ENCODE assay signal across 33 cellular contexts in the genomic region with DNA sequence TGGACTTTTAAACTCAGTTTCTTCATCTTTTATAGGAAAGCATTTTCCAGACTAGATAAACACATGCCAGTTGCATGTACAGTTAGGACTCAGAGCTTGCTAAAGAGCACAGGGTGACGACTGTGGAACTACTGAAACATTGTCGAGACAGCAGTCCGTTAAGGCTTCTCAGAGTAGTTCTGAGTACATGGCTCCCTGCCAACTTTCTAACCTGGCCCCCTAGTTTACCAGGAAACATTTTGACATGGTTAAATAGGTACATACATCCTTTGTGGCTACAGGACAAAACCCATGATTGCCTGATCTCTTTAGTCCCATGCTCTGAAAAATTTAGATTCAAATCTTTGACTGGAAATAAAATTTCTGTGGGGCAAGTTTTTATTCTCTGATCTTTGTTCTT.
"Had no signal": no experiment of that assay in that cellular context is flagged by ENCODE, and none has a peak within 500 bp of the region (broad histone marks: within the 10 kb centered on the region; RNA-seq: fewer than 3 reads in every experiment).

No MANE protein-coding gene starts in this region.

- H3K27me3 Mint-ChIP-seq: activated CD4-positive, alpha-beta memory T cell treated with anti-CD3 and anti-CD28 coated beads, Interleukin-2, amount 10 ng/mL, durations not matched to agents 7 days and 5 days; central memory CD8-positive, alpha-beta T cell had no signal

- H3K36me3 ChIP-seq: ascending aorta, cardiac muscle cell, SJCRH30, WERI-Rb-1 had no signal

- DNase-seq: activated CD4-positive, alpha-beta memory T cell treated with anti-CD3 and anti-CD28 coated beads, Interleukin-2, amount 10 ng/mL, durations not matched to agents 7 days and 5 days; activated CD4-positive, alpha-beta T cell treated with anti-CD3 and anti-CD28 coated beads for 1 hour; activated CD4-positive, alpha-beta T cell treated with anti-CD3 and anti-CD28 coated beads for 48 hours; activated CD4-positive, CD25-positive, alpha-beta regulatory T cell; activated gamma-delta T cell; activated naive CD4-positive, alpha-beta T cell treated with Interleukin-2 at 50 U/mL for 16 hours; activated naive CD8-positive, alpha-beta T cell treated with anti-CD3 and anti-CD28 coated beads, Interleukin-2, amount 10 ng/mL, durations not matched to agents 7 days and 5 days; activated T-cell treated with anti-CD3 and anti-CD28 coated beads, Interleukin-2, amount 50 U/mL, for 1 hour; activated T-cell treated with anti-CD3 and anti-CD28 coated beads, Interleukin-2, amount 50 U/mL, for 72 hours; amygdala; Karpas-422; MM.1S; MV-4-11; NCI-H1092 treated with DMSO at 0.1 percent for 48 hours; NCI-H1417; NCI-H146; NCI-H187; NCI-H2029 treated with DMSO at 0.1 percent for 48 hours; NCI-H2107; NCI-H226; NCI-H446 treated with DMSO at 0.1 percent for 48 hours; NCI-H524; SHP77; SJCRH30; T1000; WERI-Rb-1 had no signal

- H3K27ac ChIP-seq: ascending aorta, cardiac muscle cell, SJCRH30, SK-N-MC, WERI-Rb-1 had no signal

- H3K27ac Mint-ChIP-seq: activated CD4-positive, alpha-beta memory T cell treated with anti-CD3 and anti-CD28 coated beads, Interleukin-2, amount 10 ng/mL, durations not matched to agents 7 days and 5 days; activated naive CD4-positive, alpha-beta T cell treated with anti-CD3 and anti-CD28 coated beads, Interleukin-2, amount 50 U/mL, for 24 hours; activated naive CD8-positive, alpha-beta T cell treated with anti-CD3 and anti-CD28 coated beads, Interleukin-2, amount 10 ng/mL, durations not matched to agents 7 days and 5 days; activated T-cell treated with anti-CD3 and anti-CD28 coated beads, Interleukin-2, amount 50 U/mL, for 72 hours; activated T-helper 2 cell treated with anti-CD3 and anti-CD28 coated beads, Interferon-gamma antibody, Interleukin-2, Interleukin-4, amounts not matched to agents 10 μg/mL and 5 μg/mL and 100 μg/mL, durations not matched to agents 14 hours and 24 hours and 36 hours had no signal

- H3K4me3 Mint-ChIP-seq: activated CD4-positive, alpha-beta memory T cell treated with anti-CD3 and anti-CD28 coated beads, Interleukin-2, amount 10 ng/mL, durations not matched to agents 7 days and 5 days; activated naive CD4-positive, alpha-beta T cell treated with anti-CD3 and anti-CD28 coated beads, Interleukin-2, amount 50 U/mL, for 24 hours; activated naive CD8-positive, alpha-beta T cell treated with anti-CD3 and anti-CD28 coated beads, Interleukin-2, amount 10 ng/mL, durations not matched to agents 7 days and 5 days; activated T-cell treated with anti-CD3 and anti-CD28 coated beads, Interleukin-2, amount 50 U/mL, for 72 hours; central memory CD8-positive, alpha-beta T cell had no signal

- ATAC-seq: activated T-cell treated with anti-CD3 and anti-CD28 coated beads, Interleukin-2, amount 50 U/mL, for 72 hours; Panc1 had no signal

- H3K36me3 Mint-ChIP-seq: activated naive CD4-positive, alpha-beta T cell treated with anti-CD3 and anti-CD28 coated beads, Interleukin-2, amount 50 U/mL, for 24 hours; activated naive CD8-positive, alpha-beta T cell treated with anti-CD3 and anti-CD28 coated beads, Interleukin-2, amount 10 ng/mL, durations not matched to agents 7 days and 5 days had no signal

- H3K4me1 ChIP-seq: ascending aorta, SJCRH30 had no signal

- H3K4me1 Mint-ChIP-seq: activated CD4-positive, alpha-beta memory T cell treated with anti-CD3 and anti-CD28 coated beads, Interleukin-2, amount 10 ng/mL, durations not matched to agents 7 days and 5 days; activated naive CD8-positive, alpha-beta T cell treated with anti-CD3 and anti-CD28 coated beads, Interleukin-2, amount 10 ng/mL, durations not matched to agents 7 days and 5 days; central memory CD8-positive, alpha-beta T cell had no signal

- H3K9me3 ChIP-seq: ascending aorta, SJCRH30 had no signal

- H3K9me3 Mint-ChIP-seq: activated CD4-positive, alpha-beta memory T cell treated with anti-CD3 and anti-CD28 coated beads, Interleukin-2, amount 10 ng/mL, durations not matched to agents 7 days and 5 days; activated naive CD4-positive, alpha-beta T cell treated with anti-CD3 and anti-CD28 coated beads, Interleukin-2, amount 50 U/mL, for 24 hours; activated naive CD8-positive, alpha-beta T cell treated with anti-CD3 and anti-CD28 coated beads, Interleukin-2, amount 10 ng/mL, durations not matched to agents 7 days and 5 days; activated T-cell treated with anti-CD3 and anti-CD28 coated beads, Interleukin-2, amount 50 U/mL, for 72 hours; activated T-helper 2 cell treated with anti-CD3 and anti-CD28 coated beads, Interferon-gamma antibody, Interleukin-2, Interleukin-4, amounts not matched to agents 10 μg/mL and 5 μg/mL and 100 μg/mL, durations not matched to agents 14 hours and 24 hours and 36 hours; central memory CD8-positive, alpha-beta T cell had no signal

- H3K4me3 ChIP-seq: ascending aorta, cardiac muscle cell, SJCRH30, SK-N-MC had no signal

- H3K27me3 ChIP-seq: ascending aorta, cardiac muscle cell, SJCRH30 had no signal
